Comparison of ENCODE assay signal across 15 cellular contexts in genomic region chr7:326845-327304, GRCh38.
DNase-seq lines count a peak whose midpoint lies in the region; ATAC-seq, FAIRE-seq and TF ChIP-seq lines count a peak whose summit lies in the region.
"Had no signal": no experiment of that assay in that cellular context is flagged by ENCODE, and none has a peak within 500 bp of the region (broad histone marks: within the 10 kb centered on the region; RNA-seq: fewer than 3 reads in every experiment).

No MANE protein-coding gene starts in this region.

- peak overlapping the region; percentile 48 for H3K9ac ChIP-seq in mucosa of stomach (ENCODE audit: low read length)
- H3K9ac ChIP-seq: parathyroid adenoma had no signal

- H3K4me1 ChIP-seq in mucosa of stomach (ENCODE audit: control insufficient read depth, insufficient read depth, low read length) = peaks cover 48% of the 10 kb centered on the region
- H3K4me1 ChIP-seq: parathyroid adenoma had no signal

- no peak for TF ChIP-seq CTCF in VCaP (conservative IDR thresholded peaks at IDR 0.05)

- ATAC-seq in GM18873 (IDR thresholded peaks at IDR 0.05; ENCODE audit: low FRiP score, unreplicated experiment) = no peak
- ATAC-seq in GM21786 (IDR thresholded peaks at IDR 0.05; ENCODE audit: unreplicated experiment) = no peak
- ATAC-seq: A549; activated CD8-positive, alpha-beta T cell treated with anti-CD3 and anti-CD28 coated beads, Interleukin-2, amount 10 ng/mL, durations not matched to agents 7 days and 5 days; stimulated activated naive B cell treated with anti-CD40 and anti-IgM and Interleukin-4, amounts not matched to agents 10 μg/mL and 1 μg/mL and 100 μg/mL, for 72 hours had no signal

- peaks cover 23% of the 10 kb centered on the region for H3K27me3 ChIP-seq in mucosa of stomach (ENCODE audit: control insufficient read depth, insufficient read depth, low read length)

- peak; percentile 93 for FAIRE-seq in islet of Langerhans (lab: Jason Lieb, UNC)
- FAIRE-seq: A549 had no signal

- no peaks in the 10 kb centered on the region for H3K9me3 ChIP-seq in mucosa of stomach (ENCODE audit: control insufficient read depth, low read length)
- H3K9me3 ChIP-seq: A549 had no signal

- peak; percentile 44 for DNase-seq in AG08396 (ENCODE audit: low spot score)
- DNase-seq in NCI-H748 (lab: John Stamatoyannopoulos, UW; ENCODE audit: unreplicated experiment) = no peak
- no peak for DNase-seq in activated CD4-positive, alpha-beta T cell treated with anti-CD3 and anti-CD28 coated beads, Interleukin-2, amount 50 U/mL, for 48 hours
- DNase-seq: activated CD8-positive, alpha-beta T cell treated with anti-CD3 and anti-CD28 coated beads, Interleukin-2, amount 10 ng/mL, durations not matched to agents 7 days and 5 days; Kasumi-1; NCI-H1436; stimulated activated naive B cell treated with anti-CD40 and anti-IgM and Interleukin-4, amounts not matched to agents 10 μg/mL and 1 μg/mL and 100 μg/mL, for 72 hours had no signal

- peak overlapping the region; percentile 81 for H3K27ac ChIP-seq in VCaP
- H3K27ac ChIP-seq: A549, parathyroid adenoma, spleen had no signal

- H3K4me3 ChIP-seq in mucosa of stomach (ENCODE audit: low read length) = no peak overlapping the region
- H3K4me3 ChIP-seq: A549, spleen had no signal

- H3K36me3 ChIP-seq in mucosa of stomach (ENCODE audit: control insufficient read depth, insufficient read depth, low read length) = no peaks in the 10 kb centered on the region
- H3K36me3 ChIP-seq: spleen had no signal
